ENCODE assay signal across 1 cellular context in genomic region chr2:146591907-146592306, GRCh38.
TF ChIP-seq lines count a peak whose summit lies in the region.

No MANE protein-coding gene starts in this region.

TF ChIP-seq in GM23338, 12 proteins besides CTCF, POLR2A, EP300 and RAD21 (continued from another document):
- TF ChIP-seq, protein P1, sequence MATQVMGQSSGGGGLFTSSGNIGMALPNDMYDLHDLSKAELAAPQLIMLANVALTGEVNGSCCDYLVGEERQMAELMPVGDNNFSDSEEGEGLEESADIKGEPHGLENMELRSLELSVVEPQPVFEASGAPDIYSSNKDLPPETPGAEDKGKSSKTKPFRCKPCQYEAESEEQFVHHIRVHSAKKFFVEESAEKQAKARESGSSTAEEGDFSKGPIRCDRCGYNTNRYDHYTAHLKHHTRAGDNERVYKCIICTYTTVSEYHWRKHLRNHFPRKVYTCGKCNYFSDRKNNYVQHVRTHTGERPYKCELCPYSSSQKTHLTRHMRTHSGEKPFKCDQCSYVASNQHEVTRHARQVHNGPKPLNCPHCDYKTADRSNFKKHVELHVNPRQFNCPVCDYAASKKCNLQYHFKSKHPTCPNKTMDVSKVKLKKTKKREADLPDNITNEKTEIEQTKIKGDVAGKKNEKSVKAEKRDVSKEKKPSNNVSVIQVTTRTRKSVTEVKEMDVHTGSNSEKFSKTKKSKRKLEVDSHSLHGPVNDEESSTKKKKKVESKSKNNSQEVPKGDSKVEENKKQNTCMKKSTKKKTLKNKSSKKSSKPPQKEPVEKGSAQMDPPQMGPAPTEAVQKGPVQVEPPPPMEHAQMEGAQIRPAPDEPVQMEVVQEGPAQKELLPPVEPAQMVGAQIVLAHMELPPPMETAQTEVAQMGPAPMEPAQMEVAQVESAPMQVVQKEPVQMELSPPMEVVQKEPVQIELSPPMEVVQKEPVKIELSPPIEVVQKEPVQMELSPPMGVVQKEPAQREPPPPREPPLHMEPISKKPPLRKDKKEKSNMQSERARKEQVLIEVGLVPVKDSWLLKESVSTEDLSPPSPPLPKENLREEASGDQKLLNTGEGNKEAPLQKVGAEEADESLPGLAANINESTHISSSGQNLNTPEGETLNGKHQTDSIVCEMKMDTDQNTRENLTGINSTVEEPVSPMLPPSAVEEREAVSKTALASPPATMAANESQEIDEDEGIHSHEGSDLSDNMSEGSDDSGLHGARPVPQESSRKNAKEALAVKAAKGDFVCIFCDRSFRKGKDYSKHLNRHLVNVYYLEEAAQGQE (IDR thresholded peaks at IDR 0.05; ENCODE audit: unreplicated experiment): no peak
- TF ChIP-seq EZH2phosphoT487 (IDR thresholded peaks at IDR 0.05; ENCODE audit: unreplicated experiment) (no peak), ZNF114 (CRISPR knock-in tag; IDR thresholded peaks at IDR 0.05) (no peak)
